In the genomic region with DNA sequence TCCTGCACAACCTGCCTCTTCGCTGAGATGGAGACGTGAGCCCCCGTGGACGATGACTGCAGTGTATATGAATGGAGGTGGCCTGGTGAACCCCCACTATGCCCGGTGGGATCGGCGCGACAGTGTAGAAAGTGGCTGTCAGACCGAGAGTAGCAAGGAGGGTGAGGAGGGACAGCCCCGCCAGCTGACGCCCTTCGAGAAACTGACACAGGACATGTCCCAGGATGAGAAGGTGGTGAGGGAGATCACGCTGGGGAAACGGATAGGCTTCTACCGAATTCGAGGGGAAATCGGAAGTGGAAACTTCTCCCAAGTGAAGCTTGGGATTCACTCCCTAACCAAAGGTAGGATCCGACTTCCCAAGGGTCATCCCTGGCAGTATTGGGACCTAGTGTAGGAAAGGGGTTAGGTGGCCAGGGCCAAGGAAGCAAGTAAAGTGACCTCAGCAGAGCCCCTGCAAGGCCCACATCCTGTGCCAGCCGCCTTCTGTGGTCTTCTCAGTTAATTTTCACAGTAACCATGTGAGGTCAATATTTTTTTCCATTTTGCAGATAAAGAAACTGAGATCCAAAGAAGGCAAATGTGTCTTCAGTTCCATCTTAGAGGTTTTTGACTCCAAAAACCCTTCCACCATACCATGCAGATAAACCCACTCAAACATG, we compare ENCODE assay signal across 1 cellular context.
TF ChIP-seq lines count a peak whose summit lies in the region.

No MANE protein-coding gene starts in this region.

TF ChIP-seq in GM12878, 131 proteins besides CTCF, POLR2A, EP300 and RAD21 (continued from another document):
- peak; percentile 72; the same call in 1 of the 2 replicates for TF ChIP-seq DPF2 (IDR thresholded peaks at IDR 0.05)
- 0 out of 4 replicates have a peak, but pooled peaks of 1 of the 2 experiments have one; percentile 20 for TF ChIP-seq BHLHE40 (IDR thresholded peaks at IDR 0.05; ENCODE audit: borderline replicate concordance in 1 of 2, low read depth in 2 of 2, low read length in 1 of 2)
- TF ChIP-seq BCL11A (IDR thresholded peaks at IDR 0.05; ENCODE audit: low read depth, low read length): 0 out of 2 replicates have a peak, but pooled peaks have one; percentile 35
- TF ChIP-seq CREM (IDR thresholded peaks at IDR 0.05; ENCODE audit: low read depth): no peak
- 0 out of 2 replicates have a peak, but pooled peaks have one; percentile 6 for TF ChIP-seq YY1 (IDR thresholded peaks at IDR 0.05; ENCODE audit: low read depth, low read length)
- peak; percentile 82 to 83 for TF ChIP-seq IKZF2 (IDR thresholded peaks at IDR 0.05)
- TF ChIP-seq MTA2 (IDR thresholded peaks at IDR 0.05; ENCODE audit: low read depth): peak; percentile 48
- TF ChIP-seq IRF4 (IDR thresholded peaks at IDR 0.05; ENCODE audit: low read depth, low read length): peak; percentile 42; the same call in 1 of the 2 replicates
- TF ChIP-seq TCF3 (IDR thresholded peaks at IDR 0.05; ENCODE audit: borderline replicate concordance, insufficient read depth, low read depth, low read length): 0 out of 2 replicates have a peak, but pooled peaks have one; percentile 24
- peak; percentile 39; the same call in 1 of the 2 replicates for TF ChIP-seq ATF7 (IDR thresholded peaks at IDR 0.05; ENCODE audit: low read depth)
- TF ChIP-seq IKZF1 (conservative IDR thresholded peaks at IDR 0.05): peak; percentile 86
- TF ChIP-seq SREBF2 (IDR thresholded peaks at IDR 0.05; ENCODE audit: low read length): no peak
- TF ChIP-seq CHD2 (IDR thresholded peaks at IDR 0.05; ENCODE audit: borderline replicate concordance, low read depth, low read length): 0 out of 2 replicates have a peak, but pooled peaks have one; percentile 2
- TF ChIP-seq, protein P1, sequence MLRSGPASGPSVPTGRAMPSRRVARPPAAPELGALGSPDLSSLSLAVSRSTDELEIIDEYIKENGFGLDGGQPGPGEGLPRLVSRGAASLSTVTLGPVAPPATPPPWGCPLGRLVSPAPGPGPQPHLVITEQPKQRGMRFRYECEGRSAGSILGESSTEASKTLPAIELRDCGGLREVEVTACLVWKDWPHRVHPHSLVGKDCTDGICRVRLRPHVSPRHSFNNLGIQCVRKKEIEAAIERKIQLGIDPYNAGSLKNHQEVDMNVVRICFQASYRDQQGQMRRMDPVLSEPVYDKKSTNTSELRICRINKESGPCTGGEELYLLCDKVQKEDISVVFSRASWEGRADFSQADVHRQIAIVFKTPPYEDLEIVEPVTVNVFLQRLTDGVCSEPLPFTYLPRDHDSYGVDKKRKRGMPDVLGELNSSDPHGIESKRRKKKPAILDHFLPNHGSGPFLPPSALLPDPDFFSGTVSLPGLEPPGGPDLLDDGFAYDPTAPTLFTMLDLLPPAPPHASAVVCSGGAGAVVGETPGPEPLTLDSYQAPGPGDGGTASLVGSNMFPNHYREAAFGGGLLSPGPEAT (IDR thresholded peaks at IDR 0.05; ENCODE audit: low read depth): peak; percentile 68
- TF ChIP-seq NR2F1 (conservative IDR thresholded peaks at IDR 0.05): peak; percentile 48; the same call in 1 of the 2 replicates
- TF ChIP-seq SPI1 (IDR thresholded peaks at IDR 0.05; ENCODE audit: borderline replicate concordance, insufficient read depth, low read depth, low read length): peak; percentile 15; the same call in 1 of the 2 replicates
- 0 out of 2 replicates have a peak, but pooled peaks have one; percentile 18 for TF ChIP-seq PAX5 (IDR thresholded peaks at IDR 0.05; ENCODE audit: borderline replicate concordance, low read depth, low read length)
- TF ChIP-seq BACH1 (IDR thresholded peaks at IDR 0.05; ENCODE audit: borderline replicate concordance): peak; percentile 36; the same call in 1 of the 2 replicates
- TF ChIP-seq FOXM1 (IDR thresholded peaks at IDR 0.05; ENCODE audit: low read depth, low read length): 0 out of 2 replicates have a peak, but pooled peaks have one; percentile 24
- TF ChIP-seq, protein P2, sequence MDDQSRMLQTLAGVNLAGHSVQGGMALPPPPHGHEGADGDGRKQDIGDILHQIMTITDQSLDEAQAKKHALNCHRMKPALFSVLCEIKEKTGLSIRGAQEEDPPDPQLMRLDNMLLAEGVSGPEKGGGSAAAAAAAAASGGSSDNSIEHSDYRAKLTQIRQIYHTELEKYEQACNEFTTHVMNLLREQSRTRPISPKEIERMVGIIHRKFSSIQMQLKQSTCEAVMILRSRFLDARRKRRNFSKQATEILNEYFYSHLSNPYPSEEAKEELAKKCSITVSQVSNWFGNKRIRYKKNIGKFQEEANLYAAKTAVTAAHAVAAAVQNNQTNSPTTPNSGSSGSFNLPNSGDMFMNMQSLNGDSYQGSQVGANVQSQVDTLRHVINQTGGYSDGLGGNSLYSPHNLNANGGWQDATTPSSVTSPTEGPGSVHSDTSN (IDR thresholded peaks at IDR 0.05; ENCODE audit: insufficient replicate concordance, low read depth, low read length): peak; percentile 49
- 0 out of 3 replicates have a peak, but pooled peaks have one; percentile 29 for TF ChIP-seq POU2F2 (IDR thresholded peaks at IDR 0.05; ENCODE audit: borderline replicate concordance, low read depth, low read length)
- TF ChIP-seq RUNX3 (IDR thresholded peaks at IDR 0.05; ENCODE audit: low read length): peak; percentile 38; the same call in 1 of the 2 replicates
- TF ChIP-seq EED (IDR thresholded peaks at IDR 0.05; ENCODE audit: low read depth): peak; percentile 93
- TF ChIP-seq, protein P3, sequence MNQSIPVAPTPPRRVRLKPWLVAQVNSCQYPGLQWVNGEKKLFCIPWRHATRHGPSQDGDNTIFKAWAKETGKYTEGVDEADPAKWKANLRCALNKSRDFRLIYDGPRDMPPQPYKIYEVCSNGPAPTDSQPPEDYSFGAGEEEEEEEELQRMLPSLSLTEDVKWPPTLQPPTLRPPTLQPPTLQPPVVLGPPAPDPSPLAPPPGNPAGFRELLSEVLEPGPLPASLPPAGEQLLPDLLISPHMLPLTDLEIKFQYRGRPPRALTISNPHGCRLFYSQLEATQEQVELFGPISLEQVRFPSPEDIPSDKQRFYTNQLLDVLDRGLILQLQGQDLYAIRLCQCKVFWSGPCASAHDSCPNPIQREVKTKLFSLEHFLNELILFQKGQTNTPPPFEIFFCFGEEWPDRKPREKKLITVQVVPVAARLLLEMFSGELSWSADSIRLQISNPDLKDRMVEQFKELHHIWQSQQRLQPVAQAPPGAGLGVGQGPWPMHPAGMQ (IDR thresholded peaks at IDR 0.05; ENCODE audit: borderline replicate concordance): no peak
- TF ChIP-seq ZNF217 (IDR thresholded peaks at IDR 0.05): peak; percentile 35; the same call in 1 of the 2 replicates
- TF ChIP-seq, protein P4, sequence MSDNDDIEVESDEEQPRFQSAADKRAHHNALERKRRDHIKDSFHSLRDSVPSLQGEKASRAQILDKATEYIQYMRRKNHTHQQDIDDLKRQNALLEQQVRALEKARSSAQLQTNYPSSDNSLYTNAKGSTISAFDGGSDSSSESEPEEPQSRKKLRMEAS (IDR thresholded peaks at IDR 0.05; ENCODE audit: low read depth, low read length): no peak
- TF ChIP-seq, protein P5, sequence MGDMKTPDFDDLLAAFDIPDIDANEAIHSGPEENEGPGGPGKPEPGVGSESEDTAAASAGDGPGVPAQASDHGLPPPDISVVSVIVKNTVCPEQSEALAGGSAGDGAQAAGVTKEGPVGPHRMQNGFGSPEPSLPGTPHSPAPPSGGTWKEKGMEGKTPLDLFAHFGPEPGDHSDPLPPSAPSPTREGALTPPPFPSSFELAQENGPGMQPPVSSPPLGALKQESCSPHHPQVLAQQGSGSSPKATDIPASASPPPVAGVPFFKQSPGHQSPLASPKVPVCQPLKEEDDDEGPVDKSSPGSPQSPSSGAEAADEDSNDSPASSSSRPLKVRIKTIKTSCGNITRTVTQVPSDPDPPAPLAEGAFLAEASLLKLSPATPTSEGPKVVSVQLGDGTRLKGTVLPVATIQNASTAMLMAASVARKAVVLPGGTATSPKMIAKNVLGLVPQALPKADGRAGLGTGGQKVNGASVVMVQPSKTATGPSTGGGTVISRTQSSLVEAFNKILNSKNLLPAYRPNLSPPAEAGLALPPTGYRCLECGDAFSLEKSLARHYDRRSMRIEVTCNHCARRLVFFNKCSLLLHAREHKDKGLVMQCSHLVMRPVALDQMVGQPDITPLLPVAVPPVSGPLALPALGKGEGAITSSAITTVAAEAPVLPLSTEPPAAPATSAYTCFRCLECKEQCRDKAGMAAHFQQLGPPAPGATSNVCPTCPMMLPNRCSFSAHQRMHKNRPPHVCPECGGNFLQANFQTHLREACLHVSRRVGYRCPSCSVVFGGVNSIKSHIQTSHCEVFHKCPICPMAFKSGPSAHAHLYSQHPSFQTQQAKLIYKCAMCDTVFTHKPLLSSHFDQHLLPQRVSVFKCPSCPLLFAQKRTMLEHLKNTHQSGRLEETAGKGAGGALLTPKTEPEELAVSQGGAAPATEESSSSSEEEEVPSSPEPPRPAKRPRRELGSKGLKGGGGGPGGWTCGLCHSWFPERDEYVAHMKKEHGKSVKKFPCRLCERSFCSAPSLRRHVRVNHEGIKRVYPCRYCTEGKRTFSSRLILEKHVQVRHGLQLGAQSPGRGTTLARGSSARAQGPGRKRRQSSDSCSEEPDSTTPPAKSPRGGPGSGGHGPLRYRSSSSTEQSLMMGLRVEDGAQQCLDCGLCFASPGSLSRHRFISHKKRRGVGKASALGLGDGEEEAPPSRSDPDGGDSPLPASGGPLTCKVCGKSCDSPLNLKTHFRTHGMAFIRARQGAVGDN (IDR thresholded peaks at IDR 0.05): no peak
- TF ChIP-seq, protein P6, sequence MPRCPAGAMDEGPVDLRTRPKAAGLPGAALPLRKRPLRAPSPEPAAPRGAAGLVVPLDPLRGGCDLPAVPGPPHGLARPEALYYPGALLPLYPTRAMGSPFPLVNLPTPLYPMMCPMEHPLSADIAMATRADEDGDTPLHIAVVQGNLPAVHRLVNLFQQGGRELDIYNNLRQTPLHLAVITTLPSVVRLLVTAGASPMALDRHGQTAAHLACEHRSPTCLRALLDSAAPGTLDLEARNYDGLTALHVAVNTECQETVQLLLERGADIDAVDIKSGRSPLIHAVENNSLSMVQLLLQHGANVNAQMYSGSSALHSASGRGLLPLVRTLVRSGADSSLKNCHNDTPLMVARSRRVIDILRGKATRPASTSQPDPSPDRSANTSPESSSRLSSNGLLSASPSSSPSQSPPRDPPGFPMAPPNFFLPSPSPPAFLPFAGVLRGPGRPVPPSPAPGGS (IDR thresholded peaks at IDR 0.05; ENCODE audit: borderline replicate concordance, insufficient read depth, low read depth, low read length, poor library complexity, severe bottlenecking): peak; percentile 40
TF ChIP-seq in GM12878: peak in this region for 26.
